In genomic region chr5:181242031-181242451, GRCh38 we compare ENCODE assay signal across 8 cellular contexts. TPM values are rescaled to one million over a fixed set of nuclear protein-coding genes. Genes with fewer than 3 reads are reported as not detected.
DNase-seq lines count a peak whose midpoint lies in the region; TF ChIP-seq lines count a peak whose summit lies in the region.

No MANE protein-coding gene starts in this region.

- H3K27ac ChIP-seq in SK-N-MC (peak overlapping the region; percentile 99), esophagus squamous epithelium (peak overlapping the region; percentile 90 to 98 (median 96))

- peaks cover 15 to 77% (median 33%) of the 10 kb centered on the region in 3 donors for H3K4me1 ChIP-seq in esophagus squamous epithelium

- H3K27me3 ChIP-seq in GM06990 (replicated peaks; ENCODE audit: control insufficient read depth, insufficient read depth, low read length) (no peaks in the 10 kb centered on the region), esophagus squamous epithelium (no peaks in the 10 kb centered on the region)

- peaks cover 32% of the 10 kb centered on the region for H3K36me3 Mint-ChIP-seq in progenitor cell of endocrine pancreas (ENCODE audit: insufficient read depth)

- peak overlapping the region; percentile 99 for H3K9ac ChIP-seq in SK-N-MC (ENCODE audit: insufficient read length)

- intact Hi-C loops in esophagus squamous epithelium (cut with DNase I) = no loop called here

- H3K36me3 ChIP-seq in GM06990 (ENCODE audit: control insufficient read depth, insufficient read depth, low read length) (peaks cover 43% of the 10 kb centered on the region), SK-N-MC (ENCODE audit: insufficient read depth, low read length) (peaks cover 62% of the 10 kb centered on the region), esophagus squamous epithelium (peaks cover 43 to 54% (median 44%) of the 10 kb centered on the region in 3 donors)

- H3K27ac Mint-ChIP-seq in progenitor cell of endocrine pancreas = peak overlapping the region; percentile 100

- TF ChIP-seq POLR2A in esophagus squamous epithelium (IDR thresholded peaks at IDR 0.05) = no peak

- H3K4me3 ChIP-seq in GM06990 (replicated peaks; ENCODE audit: low read depth, low read length) = peak overlapping the region; percentile 98
- peak overlapping the region; percentile 91 for H3K4me3 ChIP-seq in SK-N-MC
- H3K4me3 ChIP-seq in esophagus squamous epithelium = peak overlapping the region; percentile 50 to 86 (median 72)

- 27 to 36% methylated on average over 6 of the region's 6 CpGs for WGBS in esophagus squamous epithelium, 2 donors

- H3K4me1 Mint-ChIP-seq in progenitor cell of endocrine pancreas (ENCODE audit: low read depth) = peaks cover 30% of the 10 kb centered on the region

- no peaks in the 10 kb centered on the region for H3K27me3 Mint-ChIP-seq in progenitor cell of endocrine pancreas

- H3K9me3 Mint-ChIP-seq in progenitor cell of endocrine pancreas (ENCODE audit: low read depth) = no peaks in the 10 kb centered on the region

- H3K4me3 Mint-ChIP-seq in progenitor cell of endocrine pancreas (ENCODE audit: low read depth) = peak overlapping the region; percentile 100

- DNase-seq in GM06990 (ENCODE audit: extremely low read depth, insufficient read length) (no peak), SK-N-MC (ENCODE audit: low read depth, low spot score) (no peak), esophagus squamous epithelium (lab: John Stamatoyannopoulos, UW) (no peak), progenitor cell of endocrine pancreas (ENCODE audit: low spot score, unreplicated experiment) (no peak), NCI-H524 (lab: John Stamatoyannopoulos, UW) (no peak), NCI-H1417 treated with DMSO at 0.1 percent for 48 hours (lab: John Stamatoyannopoulos, UW) (no peak), NCI-H1092 treated with DMSO at 0.1 percent for 48 hours (lab: John Stamatoyannopoulos, UW) (no peak)
- no peak for DNase-seq in activated effector memory CD4-positive, alpha-beta T cell treated with Interleukin-2 at 50 U/mL for 16 hours

- TF ChIP-seq CTCF in GM06990 (IDR thresholded peaks at IDR 0.05; ENCODE audit: insufficient read depth, low read length, poor library complexity, severe bottlenecking) = no peak
- TF ChIP-seq CTCF in esophagus squamous epithelium (IDR thresholded peaks at IDR 0.05) = no peak
- no peak for TF ChIP-seq CTCF in progenitor cell of endocrine pancreas (IDR thresholded peaks at IDR 0.05; ENCODE audit: unreplicated experiment)

- H3K9me3 ChIP-seq in SK-N-MC (ENCODE audit: low read depth, low read length) = no peaks in the 10 kb centered on the region
- no peaks in the 10 kb centered on the region for H3K9me3 ChIP-seq in esophagus squamous epithelium

RNA-seq across cellular contexts. Expression of gene RACK1, which starts 1.7 kb away (rescaled TPM):
- total RNA-seq in esophagus squamous epithelium = 1,000 to 10,000 TPM; 1,705 to 2,735 (median 2,064) TPM
- 1,813 and 1,855 TPM in 2 replicates for total RNA-seq in progenitor cell of endocrine pancreas

RNA-seq across cellular contexts. Expression of gene TRIM52, which starts 18.9 kb away (rescaled TPM):
- total RNA-seq in esophagus squamous epithelium (10 to 100 TPM in 1 of 4 donors, 1 to 10 TPM in 3; 2.0 to 11.1 (median 3.3) TPM), progenitor cell of endocrine pancreas (10.7 and 12.3 TPM in 2 replicates)

RNA-seq across cellular contexts. Expression of gene TRIM41, which starts 19.0 kb away (rescaled TPM):
- total RNA-seq in esophagus squamous epithelium (10 to 100 TPM; 12.0 to 22.1 (median 13.8) TPM), progenitor cell of endocrine pancreas (37.4 and 37.6 TPM in 2 replicates)

RNA-seq across cellular contexts. Expression of gene TRIM7, which starts 37.0 kb away (rescaled TPM):
- total RNA-seq in esophagus squamous epithelium (10 to 100 TPM; 44.8 to 80.6 (median 54.5) TPM), progenitor cell of endocrine pancreas (not detected in 2 replicates)
